ENCODE assay signal across 17 cellular contexts in the genomic region with DNA sequence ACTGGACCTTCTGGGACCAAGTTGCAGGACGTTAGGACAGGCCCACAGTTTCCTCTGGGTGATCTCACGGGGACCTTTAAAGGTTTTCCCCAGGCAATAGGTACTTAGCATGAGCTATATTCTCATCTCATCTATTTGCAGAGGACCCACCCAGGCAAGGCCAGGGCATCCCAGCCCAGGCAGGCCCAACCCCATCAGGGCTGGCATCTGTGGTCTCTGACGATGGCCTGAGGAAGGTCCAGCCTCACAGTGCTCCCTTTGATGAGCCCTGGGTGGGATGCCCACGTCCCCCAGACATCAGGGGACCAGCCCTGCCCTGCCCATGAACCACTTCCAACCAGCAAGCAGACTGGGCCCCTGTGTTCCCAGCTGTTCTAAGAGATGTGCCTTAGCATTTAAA.
"Had no signal": no experiment of that assay in that cellular context is flagged by ENCODE, and none has a peak within 500 bp of the region (broad histone marks: within the 10 kb centered on the region; RNA-seq: fewer than 3 reads in every experiment).

No MANE protein-coding gene starts in this region.

- H3K4me1 ChIP-seq: pancreas, tibial nerve had no signal

- DNase-seq: activated B cell treated with CpG ODN at 0.5 μM for 24 hours; activated CD4-positive, alpha-beta T cell treated with anti-CD3 and anti-CD28 coated beads, Interleukin-2, amount 10 ng/mL, durations not matched to agents 7 days and 5 days; activated CD8-positive, alpha-beta memory T cell treated with anti-CD3 and anti-CD28 coated beads for 24 hours; activated naive CD4-positive, alpha-beta T cell treated with anti-CD3 and anti-CD28 coated beads, Interleukin-2, amount 10 ng/mL, durations not matched to agents 7 days and 5 days; erythroblast; glutamatergic neuron; immature natural killer cell; nephron progenitor cell; pancreas; retina; small intestine had no signal

- H3K27ac ChIP-seq: pancreas had no signal

- H3K9me3 Mint-ChIP-seq: activated B cell treated with CpG ODN at 0.5 μM for 24 hours; activated CD4-positive, alpha-beta T cell treated with anti-CD3 and anti-CD28 coated beads, Interleukin-2, amount 10 ng/mL, durations not matched to agents 7 days and 5 days; activated naive CD4-positive, alpha-beta T cell treated with anti-CD3 and anti-CD28 coated beads, Interleukin-2, amount 10 ng/mL, durations not matched to agents 7 days and 5 days; central memory CD8-positive, alpha-beta T cell; dendritic cell treated with granulocyte-macrophage colony-stimulating factor and Interleukin-4, amounts not matched to agents 40 ng/mL and 50 ng/mL, for 4 days; immature natural killer cell; stimulated activated memory B cell treated with anti-CD40 and anti-IgM and Interleukin-4, amounts not matched to agents 10 μg/mL and 1 μg/mL and 100 μg/mL, for 72 hours had no signal

- H3K36me3 Mint-ChIP-seq: activated naive CD4-positive, alpha-beta T cell treated with anti-CD3 and anti-CD28 coated beads, Interleukin-2, amount 10 ng/mL, durations not matched to agents 7 days and 5 days; immature natural killer cell; stimulated activated memory B cell treated with anti-CD40 and anti-IgM and Interleukin-4, amounts not matched to agents 10 μg/mL and 1 μg/mL and 100 μg/mL, for 72 hours had no signal

- H3K4me3 ChIP-seq: adrenal gland, lung, pancreas, tibial nerve had no signal

- H3K27me3 ChIP-seq: adrenal gland, tibial nerve had no signal

- H3K4me1 Mint-ChIP-seq: activated B cell treated with CpG ODN at 0.5 μM for 24 hours; activated CD4-positive, alpha-beta T cell treated with anti-CD3 and anti-CD28 coated beads, Interleukin-2, amount 10 ng/mL, durations not matched to agents 7 days and 5 days; activated naive CD4-positive, alpha-beta T cell treated with anti-CD3 and anti-CD28 coated beads, Interleukin-2, amount 10 ng/mL, durations not matched to agents 7 days and 5 days; central memory CD8-positive, alpha-beta T cell; immature natural killer cell; stimulated activated memory B cell treated with anti-CD40 and anti-IgM and Interleukin-4, amounts not matched to agents 10 μg/mL and 1 μg/mL and 100 μg/mL, for 72 hours had no signal

- H3K9me3 ChIP-seq: adrenal gland, pancreas, tibial nerve had no signal

- H3K27ac Mint-ChIP-seq: activated B cell treated with CpG ODN at 0.5 μM for 24 hours; activated CD4-positive, alpha-beta T cell treated with anti-CD3 and anti-CD28 coated beads, Interleukin-2, amount 10 ng/mL, durations not matched to agents 7 days and 5 days; activated naive CD4-positive, alpha-beta T cell treated with anti-CD3 and anti-CD28 coated beads, Interleukin-2, amount 10 ng/mL, durations not matched to agents 7 days and 5 days; dendritic cell treated with granulocyte-macrophage colony-stimulating factor and Interleukin-4, amounts not matched to agents 40 ng/mL and 50 ng/mL, for 4 days; immature natural killer cell; nephron progenitor cell; stimulated activated memory B cell treated with anti-CD40 and anti-IgM and Interleukin-4, amounts not matched to agents 10 μg/mL and 1 μg/mL and 100 μg/mL, for 72 hours had no signal

- H3K4me3 Mint-ChIP-seq: activated B cell treated with CpG ODN at 0.5 μM for 24 hours; activated CD4-positive, alpha-beta T cell treated with anti-CD3 and anti-CD28 coated beads, Interleukin-2, amount 10 ng/mL, durations not matched to agents 7 days and 5 days; activated naive CD4-positive, alpha-beta T cell treated with anti-CD3 and anti-CD28 coated beads, Interleukin-2, amount 10 ng/mL, durations not matched to agents 7 days and 5 days; central memory CD8-positive, alpha-beta T cell; dendritic cell treated with granulocyte-macrophage colony-stimulating factor and Interleukin-4, amounts not matched to agents 40 ng/mL and 50 ng/mL, for 4 days; immature natural killer cell; nephron progenitor cell; stimulated activated memory B cell treated with anti-CD40 and anti-IgM and Interleukin-4, amounts not matched to agents 10 μg/mL and 1 μg/mL and 100 μg/mL, for 72 hours had no signal

- ATAC-seq: stimulated activated memory B cell treated with anti-CD40 and anti-IgM and Interleukin-4, amounts not matched to agents 10 μg/mL and 1 μg/mL and 100 μg/mL, for 72 hours had no signal

- H3K36me3 ChIP-seq: adrenal gland, pancreas, tibial nerve had no signal
